ENCODE assay signal across 23 cellular contexts in the genomic region with DNA sequence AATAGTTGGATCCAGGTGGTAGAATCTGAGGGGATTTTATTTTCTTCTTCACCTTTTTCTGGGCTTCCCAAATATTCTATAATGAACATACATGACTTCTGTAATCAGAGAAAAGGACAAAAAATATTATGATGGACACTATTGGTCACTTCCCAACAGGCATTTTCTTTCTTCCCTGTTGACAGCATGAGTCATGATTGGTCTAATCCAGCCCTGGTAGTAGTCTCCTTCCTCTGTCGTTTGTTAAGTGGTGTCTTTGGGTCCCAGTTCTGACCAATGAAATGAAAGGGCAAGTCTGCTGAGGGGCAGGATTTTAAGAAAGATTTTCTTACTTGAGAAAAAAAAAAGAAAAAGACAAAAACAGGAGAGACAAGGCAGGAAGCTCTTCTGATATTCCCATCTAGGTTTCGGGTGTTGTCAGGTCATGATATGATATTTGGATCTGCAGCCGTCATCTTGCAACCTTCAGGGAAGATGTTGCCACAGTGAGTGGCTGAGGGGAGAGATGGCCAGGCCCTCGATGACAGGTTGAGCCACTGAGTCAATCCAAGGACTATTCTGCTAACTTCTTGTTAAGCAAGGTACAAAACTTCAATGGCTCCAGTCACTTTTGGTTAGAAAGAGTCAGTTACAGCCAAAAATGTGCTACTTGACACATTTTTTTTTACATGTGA. TPM values are rescaled to one million over a fixed set of nuclear protein-coding genes. Genes with fewer than 3 reads are reported as not detected.
DNase-seq lines count a peak whose midpoint lies in the region; ATAC-seq and TF ChIP-seq lines count a peak whose summit lies in the region.
"Had no signal": no experiment of that assay in that cellular context is flagged by ENCODE, and none has a peak within 500 bp of the region (broad histone marks: within the 10 kb centered on the region; RNA-seq: fewer than 3 reads in every experiment).

No MANE protein-coding gene starts in this region.

- no TSS peak for BruUV-seq in PC-3 (replicated peaks; lab: Mats Ljungman, UMichigan)

- H3K27me3 ChIP-seq in PC-3 (ENCODE audit: low read length) (no peaks in the 10 kb centered on the region), upper lobe of right lung (no peaks in the 10 kb centered on the region)
- H3K27me3 ChIP-seq: pancreas had no signal

- H3K79me2 ChIP-seq in PC-3 (ENCODE audit: low read length) = no peaks in the 10 kb centered on the region

- H3K9me3 ChIP-seq in PC-3 (ENCODE audit: low read length) (no peaks in the 10 kb centered on the region), upper lobe of right lung (no peaks in the 10 kb centered on the region)
- H3K9me3 ChIP-seq: MG63, pancreas had no signal

- no peaks in the 10 kb centered on the region for H3K36me3 ChIP-seq in PC-3 (ENCODE audit: low read depth, low read length)
- H3K36me3 ChIP-seq in upper lobe of right lung = no peaks in the 10 kb centered on the region
- H3K36me3 ChIP-seq: MG63, pancreas had no signal

- CTCF ChIA-PET in PC-3 (lab: Charles Lee) = no interaction called here

- H4K20me1 ChIP-seq in PC-3 (ENCODE audit: low read length) = no peaks in the 10 kb centered on the region

- ATAC-seq in PC-3 (no peak), upper lobe of right lung (no peak), HG03280 (IDR thresholded peaks at IDR 0.05; ENCODE audit: unreplicated experiment) (no peak)
- no peak for ATAC-seq in stimulated activated naive CD8-positive, alpha-beta T cell treated with anti-CD3 and anti-CD28 coated beads, Interleukin-15, Interleukin-2, amounts not matched to agents 100 U/mL and 50 U/mL, for 24 hours

- TF ChIP-seq CTCF in PC-3 (conservative IDR thresholded peaks at IDR 0.05; ENCODE audit: low read depth, low read length) (no peak), upper lobe of right lung (IDR thresholded peaks at IDR 0.05) (no peak)

- no peak overlapping the region for H3K4me2 ChIP-seq in PC-3 (ENCODE audit: low read length)
- H3K4me2 ChIP-seq: PC-9 had no signal

- peaks cover 5% of the 10 kb centered on the region; the same call in 1 of the 2 replicates for H3K4me1 ChIP-seq in PC-3 (ENCODE audit: insufficient read depth, low read length)
- peaks cover 4% of the 10 kb centered on the region for H3K4me1 ChIP-seq in upper lobe of right lung
- H3K4me1 ChIP-seq: pancreas had no signal

- H3K9ac ChIP-seq in PC-3 (ENCODE audit: low read length) = no peak overlapping the region

- intact Hi-C loops in PC-3 (cut with micrococcal nuclease) = no loop called here
- intact Hi-C loops in upper lobe of right lung (cut with DNase I) = no loop called here

- POLR2A ChIA-PET in PC-3 (lab: Charles Lee; ENCODE audit: unreplicated experiment) = no interaction called here

- H3K27ac ChIP-seq in PC-3 (ENCODE audit: low read length) (no peak overlapping the region), upper lobe of right lung (peak overlapping the region; percentile 0)
- H3K27ac ChIP-seq: pancreas, PC-9, VCaP had no signal

- no peaks in the 10 kb centered on the region for H3F3A ChIP-seq in PC-3 (ENCODE audit: low read length, unreplicated experiment)

- H2AFZ ChIP-seq in PC-3 (ENCODE audit: low read length) = no peak overlapping the region
- H2AFZ ChIP-seq: PC-9 had no signal

- H3K4me3 ChIP-seq in PC-3 (ENCODE audit: low read length) (no peak overlapping the region), upper lobe of right lung (no peak overlapping the region)
- H3K4me3 ChIP-seq: MG63, pancreas, PC-9 had no signal

- DNase-seq in EH (ENCODE audit: low read depth) (peak; percentile 19), PC-3 (peak; percentile 19), myocyte (ENCODE audit: low read depth) (peak; percentile 24), upper lobe of right lung (no peak), NCI-H345 treated with DMSO at 0.1 percent for 48 hours (lab: John Stamatoyannopoulos, UW; ENCODE audit: unreplicated experiment) (no peak)
- no peak for DNase-seq in stimulated activated naive CD8-positive, alpha-beta T cell treated with anti-CD3 and anti-CD28 coated beads, Interleukin-15, Interleukin-2, amounts not matched to agents 100 U/mL and 50 U/mL, for 24 hours
- DNase-seq: activated CD4-positive, alpha-beta T cell treated with anti-CD3 and anti-CD28 coated beads for 48 hours; activated CD8-positive, alpha-beta memory T cell treated with anti-CD3 and anti-CD28 coated beads for 24 hours; activated effector memory CD4-positive, alpha-beta T cell treated with Interleukin-2 at 50 U/mL for 16 hours; CD4-positive, alpha-beta memory T cell; central memory CD4-positive, alpha-beta T cell; H7; islet precursor cell; MG63; NCI-H1417 treated with DMSO at 0.1 percent for 48 hours; NCI-H2081 treated with DMSO at 0.1 percent for 48 hours; NCI-H446 treated with DMSO at 0.1 percent for 48 hours; pancreas; PC-9; Right ventricle myocardium superior; stimulated activated CD4-positive, alpha-beta T cell treated with anti-CD3 and anti-CD28 coated beads, Interleukin-2, amount 100 ng/mL, for 48 hours had no signal

- no peaks in the 10 kb centered on the region for H3K9me2 ChIP-seq in PC-3 (replicated peaks; ENCODE audit: low read length)

RNA-seq across cellular contexts. Expression of gene PLEKHB1, which starts 23.3 kb away (rescaled TPM):
- total RNA-seq in PC-3 (2014; rRNA removed) (4.6 and 10.6 TPM in 2 replicates), myocyte (0.32 and 0.68 TPM in 2 replicates), upper lobe of right lung (30.5 TPM)
- polyA plus RNA-seq in myocyte (2012) = 1.6 TPM

RNA-seq across cellular contexts. Expression of gene FAM168A, which starts 25.1 kb away (rescaled TPM):
- total RNA-seq in PC-3 (2014; rRNA removed) = 24.5 and 27.8 TPM in 2 replicates
- 21.6 and 23.3 TPM in 2 replicates for total RNA-seq in myocyte
- polyA plus RNA-seq in myocyte (2012) = 28.9 TPM
- 30.7 TPM for total RNA-seq in upper lobe of right lung

Comparison
In these comparisons a context has a peak if more than half of its experiments do, and no peak if none do; other contexts are left out.
1. DNase-seq: peak in EH (single experiment), PC-3 (single experiment) and myocyte (single experiment); none in upper lobe of right lung (single experiment), stimulated activated naive CD8-positive, alpha-beta T cell treated with anti-CD3 and anti-CD28 coated beads, Interleukin-15, Interleukin-2, amounts not matched to agents 100 U/mL and 50 U/mL, for 24 hours (single experiment) and NCI-H345 treated with DMSO at 0.1 percent for 48 hours (single experiment).